12 cellular contexts compared by ENCODE assay signal in the genomic region with DNA sequence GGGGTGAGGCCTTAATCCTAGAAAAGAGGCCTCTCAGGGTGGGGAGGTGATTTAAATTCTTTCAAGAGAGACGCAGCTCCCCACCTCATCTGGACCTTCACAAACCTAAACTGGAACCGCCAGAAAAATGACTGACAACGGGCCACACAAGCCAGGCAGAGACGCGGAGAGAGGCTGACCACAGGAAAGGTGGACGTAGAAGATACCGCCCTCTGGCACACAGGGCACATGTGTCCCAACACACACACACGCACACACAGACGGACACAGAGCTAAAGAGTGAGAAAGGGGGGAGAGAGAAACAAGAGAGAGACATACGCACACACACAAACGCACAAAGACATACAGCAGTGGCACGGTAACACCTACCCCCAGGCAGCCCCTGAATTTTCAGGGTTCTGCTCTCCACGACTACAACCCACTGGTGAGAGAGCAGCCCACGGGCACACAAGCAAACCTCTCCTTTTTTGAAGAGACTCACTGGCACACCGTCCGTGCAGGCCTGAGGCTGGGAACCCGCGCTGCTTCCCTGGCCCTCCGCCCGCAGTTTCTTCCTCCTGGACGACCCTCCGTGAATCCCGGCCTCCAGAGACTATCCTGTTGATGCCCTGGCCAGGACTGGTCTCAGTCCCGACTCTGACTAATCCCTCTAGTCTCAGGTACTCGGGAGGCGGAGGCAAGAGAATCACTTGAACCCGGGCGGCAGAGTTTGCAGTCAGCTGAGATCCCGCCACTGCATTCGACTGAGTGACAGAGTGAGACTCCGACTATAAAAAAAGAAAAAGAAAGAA. TPM values are rescaled to one million over a fixed set of nuclear protein-coding genes. Genes with fewer than 3 reads are reported as not detected.
"Had no signal": no experiment of that assay in that cellular context is flagged by ENCODE, and none has a peak within 500 bp of the region (broad histone marks: within the 10 kb centered on the region; RNA-seq: fewer than 3 reads in every experiment).

No MANE protein-coding gene starts in this region.

RNA-seq across cellular contexts. Expression of a gene that starts 18.7 kb away (rescaled TPM):
- total RNA-seq: activated B cell treated with CpG ODN at 0.5 μM for 24 hours; activated CD4-positive, alpha-beta memory T cell treated with anti-CD3 and anti-CD28 coated beads for 36 hours; activated naive CD4-positive, alpha-beta T cell treated with anti-CD3 and anti-CD28 coated beads for 36 hours; activated naive CD4-positive, alpha-beta T cell treated with anti-CD3 and anti-CD28 coated beads, Interleukin-2, amount 50 U/mL, for 72 hours; activated T-helper 2 cell treated with anti-CD3 and anti-CD28 coated beads, Interferon-gamma antibody, Interleukin-2, Interleukin-4, amounts not matched to agents 10 μg/mL and 5 μg/mL and 100 μg/mL, durations not matched to agents 14 hours and 24 hours and 36 hours; adrenal gland; astrocyte; body of pancreas; breast epithelium; M059J; Right ventricle myocardium inferior; SK-MEL-5 had no signal
- polyA plus RNA-seq: adrenal gland had no signal
